ENCODE assay signal across 8 cellular contexts in genomic region chr4:101347267-101347556, GRCh38. TPM values are rescaled to one million over a fixed set of nuclear protein-coding genes. Genes with fewer than 3 reads are reported as not detected.
DNase-seq lines count a peak whose midpoint lies in the region; ATAC-seq lines count a peak whose summit lies in the region.

PPP3CA (minus strand) TSS chr4:101347526.

- peaks cover 5 to 68% (median 17%) of the 10 kb centered on the region in 5 donors for H3K27me3 Mint-ChIP-seq in naive thymus-derived CD4-positive, alpha-beta T cell

- intact Hi-C loops in naive thymus-derived CD4-positive, alpha-beta T cell (cut with micrococcal nuclease): loop anchor here (1.0 to 10.0 kb wide), 32 partner anchors 19 to 1850 kb away; partner anchors contain the start of genes CENPE (in 2 of the 2), CISD2 (in 2 of the 2), SLC39A8 (in 2 of the 2) and BDH2 (in 1 of the 2)

- no peaks in the 10 kb centered on the region for H3K9me3 ChIP-seq in endocrine pancreas (ENCODE audit: control insufficient read depth, low read length)
- no peaks in the 10 kb centered on the region for H3K9me3 ChIP-seq in naive thymus-derived CD4-positive, alpha-beta T cell (ENCODE audit: control insufficient read depth in 2 of 3, low read length in 3 of 3)

- H3K27ac ChIP-seq in naive thymus-derived CD4-positive, alpha-beta T cell (ENCODE audit: low read depth, low read length): peak within 1 kb of the TSS; percentile 78

- peak within 1 kb of the TSS; percentile 70 for H3K9ac ChIP-seq in endocrine pancreas (ENCODE audit: control insufficient read depth, insufficient read depth, low read length)

- H3K9me3 Mint-ChIP-seq in naive thymus-derived CD4-positive, alpha-beta T cell: no peaks in the 10 kb centered on the region

- no peak for DNase-seq in Caki2 (ENCODE audit: low read depth)
- no peak for DNase-seq in NCI-H460 (ENCODE audit: extremely low read depth, low read depth)
- no peak for DNase-seq in naive thymus-derived CD4-positive, alpha-beta T cell
- no peak for DNase-seq in NCI-H146 treated with DMSO at 0.1 percent for 48 hours (lab: John Stamatoyannopoulos, UW; ENCODE audit: unreplicated experiment)
- DNase-seq in ACHN: no peak
- no peak for DNase-seq in NCI-H510A treated with DMSO at 0.1 percent for 48 hours (lab: John Stamatoyannopoulos, UW)

- peak; percentile 19 for ATAC-seq in GM21515 (IDR thresholded peaks at IDR 0.05; ENCODE audit: unreplicated experiment)
- ATAC-seq in naive thymus-derived CD4-positive, alpha-beta T cell: no peak

- H3K4me1 ChIP-seq in endocrine pancreas (ENCODE audit: control insufficient read depth, insufficient read depth, low read length): peaks cover 21% of the 10 kb centered on the region
- H3K4me1 ChIP-seq in naive thymus-derived CD4-positive, alpha-beta T cell (ENCODE audit: control insufficient read depth in 2 of 2, insufficient read depth in 2 of 2, low read length in 2 of 2): peaks cover 7 to 15% of the 10 kb centered on the region in 2 donors

- no peaks in the 10 kb centered on the region for H3K36me3 ChIP-seq in endocrine pancreas (ENCODE audit: control insufficient read depth, insufficient read depth, low read length)
- peaks cover 0 to 13% (median 0%) of the 10 kb centered on the region in 3 experiments for H3K36me3 ChIP-seq in naive thymus-derived CD4-positive, alpha-beta T cell (ENCODE audit: control insufficient read depth in 2 of 3, insufficient read depth in 3 of 3, low read length in 3 of 3)

- H3K4me3 Mint-ChIP-seq in naive thymus-derived CD4-positive, alpha-beta T cell: peak within 1 kb of the TSS; percentile 93 to 99 (median 98)

- H3K27me3 ChIP-seq in endocrine pancreas (ENCODE audit: control insufficient read depth, insufficient read depth, low read length): no peaks in the 10 kb centered on the region
- no peaks in the 10 kb centered on the region for H3K27me3 ChIP-seq in naive thymus-derived CD4-positive, alpha-beta T cell (ENCODE audit: control insufficient read depth in 2 of 2, insufficient read depth in 2 of 2, low read length in 2 of 2)

- peaks cover 26 to 44% (median 37%) of the 10 kb centered on the region in 7 donors for H3K4me1 Mint-ChIP-seq in naive thymus-derived CD4-positive, alpha-beta T cell

- peaks cover 0 to 13% (median 0%) of the 10 kb centered on the region in 5 donors for H3K36me3 Mint-ChIP-seq in naive thymus-derived CD4-positive, alpha-beta T cell

- POLR2A ChIA-PET in naive thymus-derived CD4-positive, alpha-beta T cell (lab: Charles Lee): interaction anchor here (0.5 to 2.2 kb wide), 6 partner anchors 14 to 1522 kb away, joined by 3 to 12 read pairs (median 4); partner anchors contain the start of genes CISD2 and DNAJB14

- H3K27ac Mint-ChIP-seq in naive thymus-derived CD4-positive, alpha-beta T cell: peak within 1 kb of the TSS; percentile 86 to 96 (median 93)

- CTCF ChIA-PET in naive thymus-derived CD4-positive, alpha-beta T cell (lab: Charles Lee): interaction anchor here (1.2 to 1.4 kb wide), 2 partner anchors 21 to 71 kb away, joined by 4 to 5 read pairs; no protein-coding TSS in a partner anchor

- in situ Hi-C loops in Caki2 (cut with HindIII; ENCODE audit: low pct_unique_long_range_greater_than_20kb, low sequenced_read_pairs): no loop called here
- in situ Hi-C loops in ACHN (cut with HindIII; ENCODE audit: low pct_ligation_motif_present, low pct_unique_long_range_greater_than_20kb, low sequenced_read_pairs): no loop called here

- peak within 1 kb of the TSS; percentile 28 for H3K4me3 ChIP-seq in endocrine pancreas (ENCODE audit: control insufficient read depth, insufficient read depth, low read length)
- peak within 1 kb of the TSS; percentile 99 for H3K4me3 ChIP-seq in naive thymus-derived CD4-positive, alpha-beta T cell (ENCODE audit: low read length)

RNA-seq across cellular contexts. Expression of gene PPP3CA, which starts in this region (rescaled TPM):
- 26.1 and 32.9 TPM in 2 replicates for total RNA-seq in Caki2 (2014; rRNA removed; shearing (Covaris generic); ENCODE audit: low replicate concordance)
- 15.7 and 16.5 TPM in 2 replicates for total RNA-seq in NCI-H460 (2014; rRNA removed; shearing (Covaris generic))
- 9.9 and 13.0 TPM in 2 replicates for polyA plus RNA-seq in NCI-H460 (2014; cell fraction: nucleus; rRNA removed)
- total RNA-seq in naive thymus-derived CD4-positive, alpha-beta T cell: 10 to 100 TPM; 14.7 to 30.9 (median 23.8) TPM
- polyA plus RNA-seq in naive thymus-derived CD4-positive, alpha-beta T cell: 1 to 10 TPM; 2.9 to 5.6 TPM
